In genomic region chr2:24360050-24360962, GRCh38 we compare ENCODE assay signal across 8 cellular contexts. TPM values are rescaled to one million over a fixed set of nuclear protein-coding genes. Genes with fewer than 3 reads are reported as not detected.
DNase-seq lines count a peak whose midpoint lies in the region; ATAC-seq and TF ChIP-seq lines count a peak whose summit lies in the region.

TSS of gene ITSN2 (minus strand) at chr2:24360536. CDS start at chr2:24328082, 32,454 bp downstream.

- TF ChIP-seq CTCF in foreskin fibroblast (IDR thresholded peaks at IDR 0.05; ENCODE audit: low read depth, low read length) = no peak

- H3K9me3 ChIP-seq in SJCRH30 (replicated peaks) (no peaks in the 10 kb centered on the region), neuron (ENCODE audit: low read length) (peaks cover 2% of the 10 kb centered on the region)

- in situ Hi-C loops in KBM-7 (cut with MboI; ENCODE audit: low pct_unique_long_range_greater_than_20kb, low sequenced_read_pairs) = no loop called here

- H3K27me3 ChIP-seq in SJCRH30 = no peaks in the 10 kb centered on the region
- H3K27me3 ChIP-seq in neuron (ENCODE audit: insufficient read depth, low read length) = no peaks in the 10 kb centered on the region

- DNase-seq in EL = peak; percentile 75
- DNase-seq in KBM-7 = peak; percentile 87
- peak; percentile 87 to 91 for DNase-seq in SJCRH30
- peak; percentile 79 for DNase-seq in activated gamma-delta T cell treated with Interleukin-2 at 50 U/mL for 16 hours
- peak; percentile 60 to 89 for DNase-seq in foreskin fibroblast
- DNase-seq in stromal cell of bone marrow (ENCODE audit: low read depth) = peak; percentile 38

- peak within 1 kb of the TSS; percentile 94 for H3K4me3 ChIP-seq in SJCRH30
- H3K4me3 ChIP-seq in foreskin fibroblast (ENCODE audit: low read depth in 1 of 2, low read length in 2 of 2) = peak within 1 kb of the TSS; percentile 75 to 91
- peak within 1 kb of the TSS; percentile 85 for H3K4me3 ChIP-seq in neuron (ENCODE audit: low read length)

- ATAC-seq in GM21723 (IDR thresholded peaks at IDR 0.05; ENCODE audit: unreplicated experiment) = peak; percentile 79

- peak within 1 kb of the TSS; percentile 81 for H2AFZ ChIP-seq in neuron (ENCODE audit: low read depth, low read length)

- no peaks in the 10 kb centered on the region for H3K36me3 ChIP-seq in SJCRH30
- no peaks in the 10 kb centered on the region for H3K36me3 ChIP-seq in neuron (ENCODE audit: insufficient read depth, low read length)

- peak within 1 kb of the TSS; percentile 65 for H3K27ac ChIP-seq in SJCRH30

- H3K4me1 ChIP-seq in SJCRH30 (peaks cover 14% of the 10 kb centered on the region), neuron (ENCODE audit: insufficient read depth, low read length) (peaks cover 7% of the 10 kb centered on the region)

RNA-seq across cellular contexts. Expression of gene ITSN2, which starts in this region (rescaled TPM):
- 27.9 and 30.7 TPM in 2 replicates for total RNA-seq in SJCRH30 (2014; rRNA removed; shearing (Covaris generic))

Comparison
In these comparisons a context has a peak if more than half of its experiments do, and no peak if none do; other contexts are left out.
1. Peak in every context shown above with its lines: DNase-seq, ATAC-seq, H3K4me3 ChIP-seq and H3K27ac ChIP-seq.
2. DNase-seq: peak in every context shown above with its lines; median percentile 89 in SJCRH30; 87 in KBM-7; 79 in activated gamma-delta T cell treated with Interleukin-2 at 50 U/mL for 16 hours; 75 in EL; 74 in foreskin fibroblast; 38 in stromal cell of bone marrow.